In genomic region chr4:37687666-37688065, GRCh38 we compare ENCODE assay signal across 15 cellular contexts. TPM values are rescaled to one million over a fixed set of nuclear protein-coding genes. Genes with fewer than 3 reads are reported as not detected.
A peak's percentile ranks its signal among the peaks of the same experiment; 100 is the strongest.
DNase-seq lines count a peak whose midpoint lies in the region; ATAC-seq and TF ChIP-seq lines count a peak whose summit lies in the region.
"Had no signal": no experiment of that assay in that cellular context is flagged by ENCODE, and none has a peak within 500 bp of the region (broad histone marks: within the 10 kb centered on the region; RNA-seq: fewer than 3 reads in every experiment).

No MANE protein-coding gene starts in this region.

- in situ Hi-C loops in gastrocnemius medialis (cut with MboI; ENCODE audit: low sequenced_read_pairs in 4 of 4): no loop called here

- H3K36me3 Mint-ChIP-seq in HFFc6 (ENCODE audit: low read depth): peaks cover 4% of the 10 kb centered on the region; the same call in 1 of the 2 replicates

- no peak overlapping the region for H3K4me3 Mint-ChIP-seq in HFFc6

- TF ChIP-seq CTCF in HFFc6 (IDR thresholded peaks at IDR 0.05): no peak
- no peak for TF ChIP-seq CTCF in PC-3 (conservative IDR thresholded peaks at IDR 0.05; ENCODE audit: low read depth, low read length)
- TF ChIP-seq CTCF in gastrocnemius medialis (IDR thresholded peaks at IDR 0.05 in 4 of 5, conservative IDR thresholded peaks at IDR 0.05 in 1 of 5): no peak

- H3K27me3 ChIP-seq in PC-3 (ENCODE audit: low read length) (no peaks in the 10 kb centered on the region), iPS-20b (ENCODE audit: insufficient read depth, low read length) (peaks cover 30% of the 10 kb centered on the region), gastrocnemius medialis (no peaks in the 10 kb centered on the region)
- H3K27me3 ChIP-seq: adrenal gland had no signal

- peak overlapping the region; percentile 93 for H2AFZ ChIP-seq in PC-3 (ENCODE audit: low read length)

- no peaks in the 10 kb centered on the region for H3K9me2 ChIP-seq in PC-3 (replicated peaks; ENCODE audit: low read length)

- H3K4me1 ChIP-seq in PC-3 (ENCODE audit: insufficient read depth, low read length) (peaks cover 10% of the 10 kb centered on the region), iPS-20b (ENCODE audit: insufficient read depth, low read length) (peaks cover 22% of the 10 kb centered on the region), gastrocnemius medialis (peaks cover 24 to 28% of the 10 kb centered on the region in 2 donors)
- H3K4me1 ChIP-seq: prostate gland had no signal

- TF ChIP-seq POLR2A in gastrocnemius medialis (IDR thresholded peaks at IDR 0.05): no peak

- no peaks in the 10 kb centered on the region for H3K9me3 Mint-ChIP-seq in HFFc6

- POLR2A ChIA-PET in PC-3 (lab: Charles Lee; ENCODE audit: unreplicated experiment): no interaction called here

- DNase-seq in HFFc6 (no peak), PC-3 (no peak), gastrocnemius medialis (no peak)
- DNase-seq: activated T-cell treated with anti-CD3 and anti-CD28 coated beads, Interleukin-2, amount 50 U/mL, for 1 hour; cortex of kidney; KBM-7; PC-9 had no signal

- H3F3A ChIP-seq in PC-3 (ENCODE audit: low read length, unreplicated experiment): no peaks in the 10 kb centered on the region

- H3K9me3 ChIP-seq in PC-3 (ENCODE audit: low read length) (no peaks in the 10 kb centered on the region), iPS-20b (ENCODE audit: insufficient read depth, low read depth, low read length) (no peaks in the 10 kb centered on the region), gastrocnemius medialis (no peaks in the 10 kb centered on the region)
- H3K9me3 ChIP-seq: adrenal gland, prostate gland had no signal

- H3K4me3 ChIP-seq in PC-3 (ENCODE audit: low read length) (no peak overlapping the region), iPS-20b (ENCODE audit: low read length) (0 out of 2 replicates have a peak overlapping the region, but pooled peaks have one; percentile 70), gastrocnemius medialis (no peak overlapping the region)
- H3K4me3 ChIP-seq: lung had no signal

- no TSS peak for BruUV-seq in PC-3 (replicated peaks; lab: Mats Ljungman, UMichigan)

- H3K36me3 ChIP-seq in PC-3 (ENCODE audit: low read depth, low read length): no peaks in the 10 kb centered on the region
- H3K36me3 ChIP-seq in iPS-20b (ENCODE audit: insufficient read depth, low read depth, low read length): no peaks in the 10 kb centered on the region
- H3K36me3 ChIP-seq in gastrocnemius medialis: no peaks in the 10 kb centered on the region
- H3K36me3 ChIP-seq: adrenal gland, prostate gland had no signal

- CTCF ChIA-PET in PC-3 (lab: Charles Lee): no interaction called here

- no peak overlapping the region for H3K4me2 ChIP-seq in PC-3 (ENCODE audit: low read length)

- peaks cover 50% of the 10 kb centered on the region for H3K4me1 Mint-ChIP-seq in HFFc6 (ENCODE audit: low read depth)

- no peaks in the 10 kb centered on the region for H4K20me1 ChIP-seq in PC-3 (ENCODE audit: low read length)

- intact Hi-C loops in PC-3 (cut with micrococcal nuclease): loop anchor here (5.0 kb wide), 2 partner anchors 40 to 115 kb away; no protein-coding TSS in a partner anchor
- intact Hi-C loops in gastrocnemius medialis (cut with DNase I; ENCODE audit: low total_unique reads): loop anchor here (2.0 to 10.0 kb wide), 4 partner anchors 203 to 1177 kb away; partner anchors contain the start of genes FAM114A1, KLF3 and TBC1D1

- H3K27me3 Mint-ChIP-seq in HFFc6 (ENCODE audit: insufficient read depth): no peaks in the 10 kb centered on the region

- no peak overlapping the region for H3K9ac ChIP-seq in PC-3 (ENCODE audit: low read length)
- no peak overlapping the region for H3K9ac ChIP-seq in iPS-20b (ENCODE audit: low read depth, low read length)

- ATAC-seq in PC-3: no peak
- ATAC-seq in gastrocnemius medialis: no peak
- no peak for ATAC-seq in esophagus mucosa
- no peak for ATAC-seq in GM18870 (IDR thresholded peaks at IDR 0.05; ENCODE audit: unreplicated experiment)
- ATAC-seq in HG02763 (IDR thresholded peaks at IDR 0.05; ENCODE audit: unreplicated experiment): no peak
- ATAC-seq: activated CD4-positive, CD25-positive, alpha-beta regulatory T cell treated with anti-CD3 and anti-CD28 coated beads, Interleukin-2, amount 50 U/mL, for 24 hours had no signal

- H3K79me2 ChIP-seq in PC-3 (ENCODE audit: low read length): no peaks in the 10 kb centered on the region

- 0 out of 2 replicates have a peak overlapping the region, but pooled peaks have one; percentile 73 for H3K27ac Mint-ChIP-seq in HFFc6

- H3K27ac ChIP-seq in PC-3 (ENCODE audit: low read length) (no peak overlapping the region), iPS-20b (ENCODE audit: low read length) (no peak overlapping the region), gastrocnemius medialis (peak overlapping the region in 3 of 4 donors; percentile 96 to 100 (median 98))
- H3K27ac ChIP-seq: PC-9 had no signal

RNA-seq across cellular contexts. Expression of gene RELL1, which starts 1.5 kb away (rescaled TPM):
- total RNA-seq in HFFc6 (2021; fragmentation: NEBNext Ultra II Directional; extraction: Animal tissue kit (Norgen Biotek cat#: 25700)): 10 to 100 TPM; 20.4 to 31.3 (median 28.9) TPM
- total RNA-seq in PC-3 (2014; rRNA removed) (14.6 and 19.5 TPM in 2 replicates), gastrocnemius medialis (10 to 100 TPM; 13.7 to 36.3 (median 27.8) TPM), esophagus mucosa (18.7 TPM)

Comparison
In these comparisons a context has a peak if more than half of its experiments do, and no peak if none do; other contexts are left out.
1. H3K27ac ChIP-seq: peak in gastrocnemius medialis (3 of 4); none in PC-3 (single experiment) and iPS-20b (single experiment).